Comparison of ENCODE assay signal across 22 cellular contexts in the genomic region with DNA sequence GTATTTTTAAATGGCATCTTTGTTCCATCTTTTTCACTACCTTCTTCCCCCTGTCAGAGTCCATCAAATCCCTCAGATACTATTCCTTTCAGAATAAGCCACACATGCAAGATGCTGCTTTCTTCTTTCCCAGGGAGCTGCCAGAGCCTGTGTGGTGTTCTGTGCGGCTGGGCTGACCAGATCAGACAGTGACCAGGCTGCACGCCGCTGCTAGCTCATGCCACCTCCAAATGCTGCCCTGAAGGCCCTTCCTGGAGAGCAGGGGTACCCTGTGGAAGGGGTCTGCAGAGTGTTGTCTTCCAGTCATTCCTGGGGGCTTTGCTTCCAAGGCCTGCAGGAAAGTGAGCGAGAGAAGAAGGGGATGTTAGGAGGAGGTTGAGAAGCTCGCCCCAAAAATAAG.
DNase-seq lines count a peak whose midpoint lies in the region; ATAC-seq and TF ChIP-seq lines count a peak whose summit lies in the region.
"Had no signal": no experiment of that assay in that cellular context is flagged by ENCODE, and none has a peak within 500 bp of the region (broad histone marks: within the 10 kb centered on the region; RNA-seq: fewer than 3 reads in every experiment).

No MANE protein-coding gene starts in this region.

- H4K91ac ChIP-seq in trophoblast cell (ENCODE audit: low read depth, low read length) = no peak overlapping the region

- H2AK5ac ChIP-seq in trophoblast cell (ENCODE audit: low read length) = no peak overlapping the region

- H4K8ac ChIP-seq in trophoblast cell (ENCODE audit: low read depth, low read length) = no peak overlapping the region

- no peak overlapping the region for H4K12ac ChIP-seq in trophoblast cell (ENCODE audit: low read depth, low read length)

- TF ChIP-seq EP300 in upper lobe of left lung (IDR thresholded peaks at IDR 0.05) = no peak

- no peak overlapping the region for H2BK12ac ChIP-seq in trophoblast cell (ENCODE audit: low read length)

- H3K14ac ChIP-seq in trophoblast cell (ENCODE audit: low read length) = no peak overlapping the region

- H3K27ac ChIP-seq in mammary epithelial cell (ENCODE audit: insufficient read depth, low read depth, low read length) (no peak overlapping the region), upper lobe of left lung (no peak overlapping the region), spleen (peak overlapping the region in 1 of 8 donors; percentile 60), trophoblast cell (ENCODE audit: low read depth, low read length) (no peak overlapping the region)
- H3K27ac ChIP-seq: 22Rv1, PC-9 had no signal

- no peak overlapping the region for H2BK5ac ChIP-seq in trophoblast cell (ENCODE audit: low read depth, low read length, poor library complexity)

- peaks cover 11% of the 10 kb centered on the region for H3K4me1 ChIP-seq in mammary epithelial cell (ENCODE audit: insufficient read depth, low read length)
- H3K4me1 ChIP-seq in upper lobe of left lung = peaks cover 0 to 15% (median 3%) of the 10 kb centered on the region in 4 donors
- peaks cover 0 to 7% (median 0%) of the 10 kb centered on the region in 6 donors for H3K4me1 ChIP-seq in spleen
- peaks cover 0 to 4% of the 10 kb centered on the region in 2 experiments for H3K4me1 ChIP-seq in trophoblast cell (ENCODE audit: control insufficient read depth in 1 of 2, insufficient read depth in 2 of 2, low read length in 2 of 2)

- TF ChIP-seq POLR2A in upper lobe of left lung (IDR thresholded peaks at IDR 0.05) (no peak), spleen (IDR thresholded peaks at IDR 0.05) (no peak)

- H3K23ac ChIP-seq in trophoblast cell (ENCODE audit: low read length) = no peak overlapping the region

- CTCF ChIA-PET in mammary epithelial cell (lab: Charles Lee; ENCODE audit: low non-redundant PET) = no interaction called here

- peak overlapping the region; percentile 66 for H3K27ac Mint-ChIP-seq in activated CD4-positive, alpha-beta T cell treated with anti-CD3 and anti-CD28 coated beads, Interleukin-2, amount 10 ng/mL, durations not matched to agents 24 days and 14 days
- H3K27ac Mint-ChIP-seq: activated CD8-positive, alpha-beta T cell treated with anti-CD3 and anti-CD28 coated beads for 36 hours; nephron progenitor cell had no signal

- no peaks in the 10 kb centered on the region for H3K27me3 ChIP-seq in mammary epithelial cell (ENCODE audit: insufficient read depth, low read length)
- no peaks in the 10 kb centered on the region for H3K27me3 ChIP-seq in upper lobe of left lung
- H3K27me3 ChIP-seq in spleen (replicated peaks in 1 of 7) = no peaks in the 10 kb centered on the region
- no peaks in the 10 kb centered on the region for H3K27me3 ChIP-seq in trophoblast cell (ENCODE audit: insufficient read depth, low read length)

- H3K9ac ChIP-seq in mammary epithelial cell (ENCODE audit: insufficient read depth, low read length) (no peak overlapping the region), trophoblast cell (ENCODE audit: low read length) (no peak overlapping the region)

- H3K79me2 ChIP-seq in mammary epithelial cell (ENCODE audit: insufficient read depth, low read length) (no peaks in the 10 kb centered on the region), trophoblast cell (ENCODE audit: control insufficient read depth, insufficient read depth, low read length, poor library complexity) (no peaks in the 10 kb centered on the region)

- TF ChIP-seq CTCF in mammary epithelial cell (conservative IDR thresholded peaks at IDR 0.05 in 1 of 2, IDR thresholded peaks at IDR 0.05 in 1 of 2; ENCODE audit: extremely low read depth in 1 of 2, insufficient read depth in 1 of 2, low read depth in 1 of 2, low read length in 2 of 2) (no peak), omental fat pad (IDR thresholded peaks at IDR 0.05) (no peak), upper lobe of left lung (IDR thresholded peaks at IDR 0.05) (no peak), spleen (IDR thresholded peaks at IDR 0.05 in 8 of 11, conservative IDR thresholded peaks at IDR 0.05 in 3 of 11) (no peak)

- no peaks in the 10 kb centered on the region for H3K79me1 ChIP-seq in trophoblast cell (ENCODE audit: low read length)

- H3K9me3 ChIP-seq in mammary epithelial cell (replicated peaks; ENCODE audit: insufficient read depth, low read length) = no peaks in the 10 kb centered on the region
- no peaks in the 10 kb centered on the region for H3K9me3 ChIP-seq in upper lobe of left lung
- no peaks in the 10 kb centered on the region for H3K9me3 ChIP-seq in spleen
- peaks cover 2% of the 10 kb centered on the region for H3K9me3 ChIP-seq in trophoblast cell (ENCODE audit: insufficient read depth, low read depth, low read length)

- H3K4ac ChIP-seq in trophoblast cell (ENCODE audit: low read depth, low read length) = no peak overlapping the region

- dilution Hi-C loops in mammary epithelial cell (cut with HindIII; ENCODE audit: low sequenced_read_pairs) = no loop called here

- no TSS peak for BruUV-seq in mammary epithelial cell (replicated peaks; lab: Mats Ljungman, UMichigan)

- H3K9me3 Mint-ChIP-seq in activated CD4-positive, alpha-beta T cell treated with anti-CD3 and anti-CD28 coated beads, Interleukin-2, amount 10 ng/mL, durations not matched to agents 24 days and 14 days = peaks cover 8% of the 10 kb centered on the region
- H3K9me3 Mint-ChIP-seq: activated CD8-positive, alpha-beta T cell treated with anti-CD3 and anti-CD28 coated beads for 36 hours; activated T-cell treated with anti-CD3 and anti-CD28 coated beads, Interleukin-2, amount 50 U/mL, for 4 hours; brain; CD4-positive, alpha-beta memory T cell; nephron progenitor cell had no signal

- H3K36me3 Mint-ChIP-seq in activated CD4-positive, alpha-beta T cell treated with anti-CD3 and anti-CD28 coated beads, Interleukin-2, amount 10 ng/mL, durations not matched to agents 24 days and 14 days (ENCODE audit: low read depth) = peaks cover 13% of the 10 kb centered on the region
- H3K36me3 Mint-ChIP-seq: brain had no signal

- H3K4me3 ChIP-seq in mammary epithelial cell (replicated peaks in 1 of 3; ENCODE audit: insufficient read depth in 1 of 3, low read depth in 2 of 3, low read length in 3 of 3) (no peak overlapping the region), upper lobe of left lung (no peak overlapping the region), spleen (no peak overlapping the region), trophoblast cell (ENCODE audit: low read depth, low read length) (no peak overlapping the region)
- H3K4me3 ChIP-seq: PC-9 had no signal

- peak overlapping the region; percentile 81 for H2AFZ ChIP-seq in mammary epithelial cell (ENCODE audit: low read depth, low read length)
- H2AFZ ChIP-seq in trophoblast cell (ENCODE audit: insufficient read depth, low read length, poor library complexity) = no peak overlapping the region
- H2AFZ ChIP-seq: PC-9 had no signal

- ATAC-seq in omental fat pad (ENCODE audit: low FRiP score) = peak; percentile 12
- ATAC-seq in upper lobe of left lung (ENCODE audit: low FRiP score in 2 of 2) = peak; percentile 10 to 39
- ATAC-seq: activated CD8-positive, alpha-beta T cell treated with anti-CD3 and anti-CD28 coated beads for 36 hours; activated T-cell treated with anti-CD3 and anti-CD28 coated beads, Interleukin-2, amount 50 U/mL, for 4 hours; HCT116 had no signal

- H3K4me1 Mint-ChIP-seq in activated CD4-positive, alpha-beta T cell treated with anti-CD3 and anti-CD28 coated beads, Interleukin-2, amount 10 ng/mL, durations not matched to agents 24 days and 14 days = peaks cover 44% of the 10 kb centered on the region

- no peaks in the 10 kb centered on the region for H4K20me1 ChIP-seq in mammary epithelial cell (ENCODE audit: insufficient read depth, low read length)

- no peak for DNase-seq in activated CD4-positive, alpha-beta T cell treated with anti-CD3 and anti-CD28 coated beads, Interleukin-2, amount 10 ng/mL, durations not matched to agents 24 days and 14 days
- no peak for DNase-seq in activated CD4-positive, alpha-beta T cell treated with anti-CD3 and anti-CD28 coated beads, Interleukin-2, amount 50 U/mL, for 4 hours
- DNase-seq in mammary epithelial cell (no peak), omental fat pad (ENCODE audit: low spot score) (no peak), upper lobe of left lung (no peak), spleen (no peak), trophoblast cell (no peak), HuH-7 (ENCODE audit: low spot score) (no peak)
- DNase-seq: activated CD8-positive, alpha-beta T cell treated with anti-CD3 and anti-CD28 coated beads for 36 hours; activated naive CD4-positive, alpha-beta T cell treated with anti-CD3 and anti-CD28 coated beads, Interleukin-2, amount 50 U/mL, for 16 hours; activated T-cell treated with anti-CD3 and anti-CD28 coated beads, Interleukin-2, amount 50 U/mL, for 4 hours; CD4-positive, alpha-beta memory T cell; dermis blood vessel endothelial cell; Kasumi-1; NCI-H1105 treated with DMSO at 0.1 percent for 48 hours; NCI-H774; nephron progenitor cell; PC-9; stimulated activated CD4-positive, alpha-beta T cell treated with anti-CD3 and anti-CD28 coated beads, Interleukin-4, amount 100 ng/mL, for 24 hours had no signal

- no peaks in the 10 kb centered on the region for H3K36me3 ChIP-seq in mammary epithelial cell (ENCODE audit: insufficient read depth, low read length)
- no peaks in the 10 kb centered on the region for H3K36me3 ChIP-seq in upper lobe of left lung
- no peaks in the 10 kb centered on the region for H3K36me3 ChIP-seq in spleen
- no peaks in the 10 kb centered on the region for H3K36me3 ChIP-seq in trophoblast cell (ENCODE audit: control insufficient read depth in 1 of 2, insufficient read depth in 2 of 2, low read length in 2 of 2)

- 100% methylated on average over 2 of the region's 5 CpGs for WGBS in mammary epithelial cell (ENCODE audit: low coverage, missing lambda C conversion rate)
- 90 to 96% methylated on average over 5 of the region's 5 CpGs for WGBS in upper lobe of left lung, 2 donors
- WGBS in spleen, 5 donors = 87 to 94% (median 90%) methylated on average over 5 of the region's 5 CpGs
- WGBS in trophoblast cell (ENCODE audit: extremely low coverage, insufficient coverage, insufficient read length) = no CpG with 5 or more reads among the region's 5 CpGs

- in situ Hi-C loops in mammary epithelial cell (cut with MboI; ENCODE audit: low sequenced_read_pairs in 2 of 2) = no loop called here

- no peak overlapping the region for H3K4me3 Mint-ChIP-seq in activated CD4-positive, alpha-beta T cell treated with anti-CD3 and anti-CD28 coated beads, Interleukin-2, amount 10 ng/mL, durations not matched to agents 24 days and 14 days
- H3K4me3 Mint-ChIP-seq: activated CD8-positive, alpha-beta T cell treated with anti-CD3 and anti-CD28 coated beads for 36 hours; activated T-cell treated with anti-CD3 and anti-CD28 coated beads, Interleukin-2, amount 50 U/mL, for 4 hours; CD4-positive, alpha-beta memory T cell; nephron progenitor cell had no signal

- peak overlapping the region; percentile 74 for H3K4me2 ChIP-seq in mammary epithelial cell (ENCODE audit: insufficient read depth, low read depth, low read length)
- no peak overlapping the region for H3K4me2 ChIP-seq in trophoblast cell (ENCODE audit: low read length)
- H3K4me2 ChIP-seq: PC-9 had no signal

- H3K18ac ChIP-seq in trophoblast cell (ENCODE audit: low read length) = no peak overlapping the region

- H2BK120ac ChIP-seq in trophoblast cell (ENCODE audit: insufficient read depth, low read length, poor library complexity) = no peak overlapping the region

- peaks cover 2% of the 10 kb centered on the region for H3K27me3 Mint-ChIP-seq in activated CD4-positive, alpha-beta T cell treated with anti-CD3 and anti-CD28 coated beads, Interleukin-2, amount 10 ng/mL, durations not matched to agents 24 days and 14 days
- H3K27me3 Mint-ChIP-seq: activated CD8-positive, alpha-beta T cell treated with anti-CD3 and anti-CD28 coated beads for 36 hours; CD4-positive, alpha-beta memory T cell had no signal

- intact Hi-C loops in activated CD4-positive, alpha-beta T cell treated with anti-CD3 and anti-CD28 coated beads, Interleukin-2, amount 10 ng/mL, durations not matched to agents 24 days and 14 days (cut with micrococcal nuclease) = loop anchor here (5.0 to 10.0 kb wide), 3 partner anchors 122 to 365 kb away; no protein-coding TSS in a partner anchor
- intact Hi-C loops in mammary epithelial cell (cut with micrococcal nuclease) = loop anchor here (5.0 to 10.0 kb wide), 2 partner anchors 132 to 155 kb away; no protein-coding TSS in a partner anchor
- intact Hi-C loops in spleen (cut with DNase I; ENCODE audit: low total_unique reads) = no loop called here
